Comparison of ENCODE assay signal across 1 cellular context in genomic region chr4:122364700-122365404, GRCh38.
TF ChIP-seq lines count a peak whose summit lies in the region.

No MANE protein-coding gene starts in this region.

TF ChIP-seq in HepG2, 621 proteins besides CTCF, POLR2A, EP300 and RAD21 (continued from another document):
- TF ChIP-seq MAFK (conservative IDR thresholded peaks at IDR 0.05 in 1 of 2, IDR thresholded peaks at IDR 0.05 in 1 of 2; ENCODE audit: low read length in 2 of 2) (peak; percentile 85 to 89), SALL1 (CRISPR knock-in tag; IDR thresholded peaks at IDR 0.05) (peak; percentile 38; the same call in 1 of the 2 replicates), NFRKB (IDR thresholded peaks at IDR 0.05) (no peak), SP5 (CRISPR knock-in tag; IDR thresholded peaks at IDR 0.05; ENCODE audit: borderline replicate concordance, low read depth) (0 out of 2 replicates have a peak, but pooled peaks have one; percentile 17), CHCHD3 (CRISPR knock-in tag; IDR thresholded peaks at IDR 0.05) (no peak), BORCS8-MEF2B (CRISPR knock-in tag; IDR thresholded peaks at IDR 0.05) (0 out of 2 replicates have a peak, but pooled peaks have one; percentile 30), RNF219 (CRISPR knock-in tag; IDR thresholded peaks at IDR 0.05) (no peak), ZNF580 (CRISPR knock-in tag; IDR thresholded peaks at IDR 0.05; ENCODE audit: borderline replicate concordance, low read depth) (no peak), MIXL1 (CRISPR knock-in tag; IDR thresholded peaks at IDR 0.05) (no peak), ZNF281 (CRISPR knock-in tag; IDR thresholded peaks at IDR 0.05; ENCODE audit: borderline replicate concordance) (peak; percentile 87; the same call in 1 of the 2 replicates), PBX3 (CRISPR knock-in tag; IDR thresholded peaks at IDR 0.05; ENCODE audit: borderline replicate concordance) (no peak), MBD4 (IDR thresholded peaks at IDR 0.05; ENCODE audit: borderline replicate concordance, low read length) (no peak), ZNF720 (CRISPR knock-in tag; IDR thresholded peaks at IDR 0.05) (no peak), KDM2A (CRISPR knock-in tag; IDR thresholded peaks at IDR 0.05; ENCODE audit: borderline replicate concordance, low read depth) (0 out of 2 replicates have a peak, but pooled peaks have one; percentile 21), TSC22D2 (CRISPR knock-in tag; IDR thresholded peaks at IDR 0.05; ENCODE audit: borderline replicate concordance) (no peak), ELF3 (CRISPR knock-in tag; IDR thresholded peaks at IDR 0.05) (peak; percentile 65), YY1 (IDR thresholded peaks at IDR 0.05; ENCODE audit: insufficient read depth, insufficient replicate concordance, low read depth, low read length) (peak; percentile 54), FLYWCH1 (CRISPR knock-in tag; IDR thresholded peaks at IDR 0.05) (no peak), MZF1 (CRISPR knock-in tag; IDR thresholded peaks at IDR 0.05; ENCODE audit: borderline replicate concordance) (no peak), ARID5B (CRISPR knock-in tag; IDR thresholded peaks at IDR 0.05) (peak; percentile 41; the same call in 1 of the 2 replicates), MAFG (CRISPR knock-in tag; IDR thresholded peaks at IDR 0.05) (0 out of 2 replicates have a peak, but pooled peaks have one; percentile 23), ZNF331 (CRISPR knock-in tag; IDR thresholded peaks at IDR 0.05) (peak; percentile 34; the same call in 1 of the 2 replicates), FOXA1 (IDR thresholded peaks at IDR 0.05) (no peak), FOXA1 (CRISPR knock-in tag; IDR thresholded peaks at IDR 0.05) (peak; percentile 57; the same call in 1 of the 2 replicates), MAFF (IDR thresholded peaks at IDR 0.05; ENCODE audit: low read depth, low read length) (peak; percentile 80), TARDBP (CRISPR knock-in tag; IDR thresholded peaks at IDR 0.05) (no peak)
